Comparison of ENCODE assay signal across 17 cellular contexts in the genomic region with DNA sequence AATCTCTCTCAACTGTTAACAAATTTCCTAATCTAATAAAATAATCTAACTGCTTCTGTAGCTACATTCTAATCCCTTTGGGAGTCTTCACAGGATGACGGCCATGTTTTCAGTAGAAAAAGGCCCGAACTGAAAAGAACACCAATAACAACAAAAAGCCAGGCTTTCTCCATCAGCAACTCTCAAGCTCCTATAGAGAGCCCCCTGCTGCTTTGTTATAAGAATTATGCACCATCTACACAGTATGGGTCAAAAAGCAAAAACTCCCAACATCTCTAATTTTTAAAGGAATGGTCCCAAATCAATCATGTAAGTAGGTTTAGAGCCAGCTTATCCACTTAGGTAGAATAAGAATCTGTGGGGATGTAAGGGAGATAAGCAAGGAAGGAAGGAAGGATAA.
DNase-seq lines count a peak whose midpoint lies in the region; ATAC-seq, FAIRE-seq and TF ChIP-seq lines count a peak whose summit lies in the region.
"Had no signal": no experiment of that assay in that cellular context is flagged by ENCODE, and none has a peak within 500 bp of the region (broad histone marks: within the 10 kb centered on the region; RNA-seq: fewer than 3 reads in every experiment).

No MANE protein-coding gene starts in this region.

- H4K20me1 ChIP-seq in Loucy (ENCODE audit: insufficient read depth, low read length, poor library complexity, severe bottlenecking) = no peaks in the 10 kb centered on the region

- H3K27ac ChIP-seq in colonic mucosa = no peak overlapping the region
- H3K27ac ChIP-seq: parathyroid adenoma had no signal

- no peak for FAIRE-seq in bronchial epithelial cell (lab: Jason Lieb, UNC)
- FAIRE-seq: GM12891 had no signal

- no peak overlapping the region for H3K4me3 Mint-ChIP-seq in effector memory CD8-positive, alpha-beta T cell
- H3K4me3 Mint-ChIP-seq: central memory CD8-positive, alpha-beta T cell had no signal

- DNase-seq in AG09309 (ENCODE audit: low read depth) = no peak
- no peak for DNase-seq in bronchial epithelial cell (ENCODE audit: low read depth)
- DNase-seq in left kidney (ENCODE audit: low read depth, low spot score) = peak; percentile 19
- DNase-seq in colonic mucosa = no peak
- DNase-seq in HEK293T (ENCODE audit: extremely low spot score) = no peak
- no peak for DNase-seq in effector memory CD8-positive, alpha-beta T cell
- DNase-seq: activated naive CD4-positive, alpha-beta T cell treated with Interleukin-2 at 50 U/mL for 16 hours; DMS79 treated with DMSO at 0.1 percent for 48 hours; NCI-H1694 treated with DMSO at 0.1 percent for 48 hours; SIG-M5; trophoblast cell had no signal

- POLR2A ChIA-PET in HEK293T (lab: Yijun Ruan, JAX) = no interaction called here

- H2AFZ ChIP-seq in Loucy (ENCODE audit: low read length) = no peak overlapping the region
- H2AFZ ChIP-seq: parathyroid adenoma had no signal

- peaks cover 23% of the 10 kb centered on the region for H3K4me1 ChIP-seq in Loucy (ENCODE audit: insufficient read depth, low read length, poor library complexity, severe bottlenecking)
- H3K4me1 ChIP-seq in colonic mucosa = no peaks in the 10 kb centered on the region
- H3K4me1 ChIP-seq: parathyroid adenoma had no signal

- H3K9ac ChIP-seq in Loucy (ENCODE audit: low read depth, low read length, poor library complexity, severe bottlenecking) (peak overlapping the region; percentile 25), colonic mucosa (ENCODE audit: low read depth in 2 of 2, low read length in 2 of 2) (no peak overlapping the region)
- H3K9ac ChIP-seq: parathyroid adenoma had no signal

- H3K4me3 ChIP-seq in AG09309 (ENCODE audit: control insufficient read depth, low read depth, low read length) = no peak overlapping the region
- peak overlapping the region; percentile 12 for H3K4me3 ChIP-seq in Loucy (ENCODE audit: low read length, poor library complexity, severe bottlenecking)
- no peak overlapping the region for H3K4me3 ChIP-seq in bronchial epithelial cell (ENCODE audit: low read depth, low read length)
- H3K4me3 ChIP-seq in colonic mucosa = no peak overlapping the region

- no peaks in the 10 kb centered on the region for H3F3A ChIP-seq in Loucy (ENCODE audit: low read depth)

- H3K9me3 ChIP-seq in Loucy (ENCODE audit: insufficient read depth, low read depth, low read length) (no peaks in the 10 kb centered on the region), colonic mucosa (no peaks in the 10 kb centered on the region)

- intact Hi-C loops in colonic mucosa (cut with DNase I) = no loop called here

- no peaks in the 10 kb centered on the region for H3K4me1 Mint-ChIP-seq in effector memory CD8-positive, alpha-beta T cell (ENCODE audit: low read depth in 2 of 2)
- H3K4me1 Mint-ChIP-seq: central memory CD8-positive, alpha-beta T cell had no signal

- H3K27me3 ChIP-seq in Loucy (ENCODE audit: insufficient read depth, low read length, poor library complexity, severe bottlenecking) (no peaks in the 10 kb centered on the region), bronchial epithelial cell (ENCODE audit: control insufficient read depth, insufficient read depth, low read length) (no peaks in the 10 kb centered on the region), colonic mucosa (no peaks in the 10 kb centered on the region)

- no peaks in the 10 kb centered on the region for H3K9me3 Mint-ChIP-seq in effector memory CD8-positive, alpha-beta T cell
- H3K9me3 Mint-ChIP-seq: central memory CD8-positive, alpha-beta T cell had no signal

- no peaks in the 10 kb centered on the region for H3K27me3 Mint-ChIP-seq in effector memory CD8-positive, alpha-beta T cell
- H3K27me3 Mint-ChIP-seq: central memory CD8-positive, alpha-beta T cell had no signal

- no peaks in the 10 kb centered on the region for H3K79me2 ChIP-seq in Loucy (ENCODE audit: insufficient read depth, low read length)
- H3K79me2 ChIP-seq: parathyroid adenoma had no signal

- peaks cover 16% of the 10 kb centered on the region; the same call in 1 of the 2 replicates for H3K36me3 ChIP-seq in Loucy (ENCODE audit: insufficient read depth, low read length)
- peaks cover 6% of the 10 kb centered on the region for H3K36me3 ChIP-seq in bronchial epithelial cell (ENCODE audit: control insufficient read depth, insufficient read depth, low read length)
- no peaks in the 10 kb centered on the region for H3K36me3 ChIP-seq in colonic mucosa

- peak; percentile 26 for TF ChIP-seq CTCF in AG09309 (IDR thresholded peaks at IDR 0.05; ENCODE audit: control insufficient read depth, insufficient read depth, low read depth, low read length, missing control alignments)
- peak; percentile 66 for TF ChIP-seq CTCF in Loucy (conservative IDR thresholded peaks at IDR 0.05; ENCODE audit: low read length)
- peak; percentile 9 for TF ChIP-seq CTCF in bronchial epithelial cell (IDR thresholded peaks at IDR 0.05; ENCODE audit: insufficient read depth, low read length, severe bottlenecking)
- no peak for TF ChIP-seq CTCF in colonic mucosa (IDR thresholded peaks at IDR 0.05)

- ATAC-seq in GM21423 (IDR thresholded peaks at IDR 0.05; ENCODE audit: unreplicated experiment) = no peak
- no peak for ATAC-seq in effector memory CD8-positive, alpha-beta T cell (replicated peaks)
- ATAC-seq: esophagus mucosa had no signal

- H3K4me2 ChIP-seq in Loucy (ENCODE audit: low read depth, low read length, poor library complexity, severe bottlenecking) = peak overlapping the region; percentile 56

- peaks cover 4% of the 10 kb centered on the region for H3K36me3 Mint-ChIP-seq in effector memory CD8-positive, alpha-beta T cell (ENCODE audit: insufficient read depth)

- H3K27ac Mint-ChIP-seq in effector memory CD8-positive, alpha-beta T cell = no peak overlapping the region

- CTCF ChIA-PET in HEK293T (lab: Yijun Ruan, JAX) = interaction anchor here (0.5 to 0.9 kb wide), 3 partner anchors 12 to 202 kb away, joined by 3 to 7 read pairs (median 3); no protein-coding TSS in a partner anchor

- no peaks in the 10 kb centered on the region for H3K9me2 ChIP-seq in Loucy (replicated peaks; ENCODE audit: low read depth, low read length)

TF ChIP-seq in HEK293T, 16 proteins besides CTCF, POLR2A, EP300 and RAD21:
- TF ChIP-seq L3MBTL2 (conservative IDR thresholded peaks at IDR 0.05) = no peak
